In genomic region chr12:53499261-53500118, GRCh38 we compare ENCODE assay signal across 8 cellular contexts. TPM values are rescaled to one million over a fixed set of nuclear protein-coding genes. Genes with fewer than 3 reads are reported as not detected.
DNase-seq lines count a peak whose midpoint lies in the region; ATAC-seq and TF ChIP-seq lines count a peak whose summit lies in the region.

Gene MAP3K12, minus strand, starts transcription at chr12:53499458. Its CDS starts 12,067 bp downstream, at chr12:53487391.

- no peak for TF ChIP-seq POLR2A in transverse colon (IDR thresholded peaks at IDR 0.05)

- POLR2A ChIA-PET in AG04449 (lab: Yijun Ruan, JAX) = interaction anchor here (0.7 to 2.0 kb wide), 6 partner anchors 9 to 204 kb away, joined by 3 to 9 read pairs (median 6); partner anchors contain the start of genes PFDN5 and PRR13
- POLR2A ChIA-PET in activated naive CD8-positive, alpha-beta T cell treated with anti-CD3 and anti-CD28 coated beads, Interleukin-2, amount 10 ng/mL, durations not matched to agents 7 days and 5 days (lab: Charles Lee) = interaction anchor here (0.7 to 4.8 kb wide), 6 partner anchors 8 to 396 kb away, joined by 3 to 27 read pairs (median 12); partner anchors contain the start of genes NPFF, PRR13, SOAT2 and SP1

- DNase-seq in AG04449 (ENCODE audit: low read depth, low spot score) (no peak), H4 (ENCODE audit: low spot score) (peak; percentile 68), SJSA1 (ENCODE audit: low read depth in 1 of 2, low spot score in 2 of 2) (peak; percentile 56 to 71), head of caudate nucleus (peak; percentile 44 to 92 (median 80)), osteocyte (ENCODE audit: extremely low spot score, unreplicated experiment) (no peak), transverse colon (peak; percentile 68)
- peak; percentile 84 for DNase-seq in activated naive CD8-positive, alpha-beta T cell treated with anti-CD3 and anti-CD28 coated beads, Interleukin-2, amount 10 ng/mL, durations not matched to agents 7 days and 5 days

- peaks cover 3% of the 10 kb centered on the region for H3K36me3 Mint-ChIP-seq in activated naive CD8-positive, alpha-beta T cell treated with anti-CD3 and anti-CD28 coated beads, Interleukin-2, amount 10 ng/mL, durations not matched to agents 7 days and 5 days
- peaks cover under 1% of the 10 kb centered on the region for H3K36me3 Mint-ChIP-seq in osteocyte (ENCODE audit: unreplicated experiment)

- in situ Hi-C loops in transverse colon (cut with MboI; ENCODE audit: low pct_ligation_motif_present in 1 of 4, low pct_unique_long_range_greater_than_20kb in 1 of 4, low sequenced_read_pairs in 3 of 4) = loop anchor here in 1 of 4 donors (10.0 kb wide), 1 partner anchor 155 kb away; no protein-coding TSS in a partner anchor

- no peak for TF ChIP-seq EP300 in transverse colon (IDR thresholded peaks at IDR 0.05; ENCODE audit: low read depth)

- peak within 1 kb of the TSS; percentile 83 for H3K4me3 ChIP-seq in AG04449 (ENCODE audit: low read depth, low read length)
- peak within 1 kb of the TSS; percentile 66 for H3K4me3 ChIP-seq in SJSA1
- H3K4me3 ChIP-seq in transverse colon = peak within 1 kb of the TSS; percentile 39 to 67 (median 58)

- H3K4me1 ChIP-seq in SJSA1 (replicated peaks) = peaks cover 22% of the 10 kb centered on the region
- H3K4me1 ChIP-seq in transverse colon = peaks cover 13 to 50% (median 35%) of the 10 kb centered on the region in 4 donors

- peak within 1 kb of the TSS; percentile 90 for H3K27ac Mint-ChIP-seq in activated naive CD8-positive, alpha-beta T cell treated with anti-CD3 and anti-CD28 coated beads, Interleukin-2, amount 10 ng/mL, durations not matched to agents 7 days and 5 days
- peak within 1 kb of the TSS; percentile 96 for H3K27ac Mint-ChIP-seq in osteocyte (ENCODE audit: unreplicated experiment)

- H3K9me3 Mint-ChIP-seq in activated naive CD8-positive, alpha-beta T cell treated with anti-CD3 and anti-CD28 coated beads, Interleukin-2, amount 10 ng/mL, durations not matched to agents 7 days and 5 days = no peaks in the 10 kb centered on the region
- H3K9me3 Mint-ChIP-seq in osteocyte (ENCODE audit: unreplicated experiment) = no peaks in the 10 kb centered on the region

- peak within 1 kb of the TSS; percentile 84 for H3K4me3 Mint-ChIP-seq in activated naive CD8-positive, alpha-beta T cell treated with anti-CD3 and anti-CD28 coated beads, Interleukin-2, amount 10 ng/mL, durations not matched to agents 7 days and 5 days
- peak within 1 kb of the TSS; percentile 78 for H3K4me3 Mint-ChIP-seq in osteocyte (ENCODE audit: unreplicated experiment)

- H3K9me3 ChIP-seq in SJSA1 (replicated peaks) (no peaks in the 10 kb centered on the region), transverse colon (no peaks in the 10 kb centered on the region)

- peak; percentile 10 for ATAC-seq in activated naive CD8-positive, alpha-beta T cell treated with anti-CD3 and anti-CD28 coated beads, Interleukin-2, amount 10 ng/mL, durations not matched to agents 7 days and 5 days (ENCODE audit: low read depth)
- no peak for ATAC-seq in GM21825 (IDR thresholded peaks at IDR 0.05; ENCODE audit: unreplicated experiment)

- H3K27me3 Mint-ChIP-seq in activated naive CD8-positive, alpha-beta T cell treated with anti-CD3 and anti-CD28 coated beads, Interleukin-2, amount 10 ng/mL, durations not matched to agents 7 days and 5 days = no peaks in the 10 kb centered on the region
- H3K27me3 Mint-ChIP-seq in osteocyte (ENCODE audit: unreplicated experiment) = no peaks in the 10 kb centered on the region

- H3K4me1 Mint-ChIP-seq in activated naive CD8-positive, alpha-beta T cell treated with anti-CD3 and anti-CD28 coated beads, Interleukin-2, amount 10 ng/mL, durations not matched to agents 7 days and 5 days = peaks cover 21% of the 10 kb centered on the region
- peaks cover 44% of the 10 kb centered on the region for H3K4me1 Mint-ChIP-seq in osteocyte (ENCODE audit: unreplicated experiment)

- 2 to 6% methylated on average over 3 to 46 of the region's 52 CpGs for WGBS in transverse colon (ENCODE audit: low coverage in 1 of 2), 2 donors

- H3K27ac ChIP-seq in SJSA1 (peak within 1 kb of the TSS; percentile 10), transverse colon (peak within 1 kb of the TSS; percentile 90 to 99 (median 98))

- TF ChIP-seq CTCF in AG04449 (IDR thresholded peaks at IDR 0.05; ENCODE audit: insufficient read depth, low read length, missing control alignments) (peak; percentile 40), osteocyte (IDR thresholded peaks at IDR 0.05) (no peak), transverse colon (IDR thresholded peaks at IDR 0.05) (no peak)

- CTCF ChIA-PET in AG04449 (lab: Yijun Ruan, JAX) = interaction anchor here (0.7 to 5.3 kb wide), 8 partner anchors 10 to 175 kb away, joined by 3 to 22 read pairs (median 4); no protein-coding TSS in a partner anchor

- H3K27me3 ChIP-seq in SJSA1 (replicated peaks) (no peaks in the 10 kb centered on the region), transverse colon (no peaks in the 10 kb centered on the region)

- intact Hi-C loops in head of caudate nucleus (cut with DNase I) (loop anchor here (10.0 kb wide), 1 partner anchor 145 kb away; no protein-coding TSS in a partner anchor), transverse colon (cut with DNase I; ENCODE audit: low total_unique reads) (loop anchor here (2.0 to 10.0 kb wide), 2 partner anchors 49 to 155 kb away; no protein-coding TSS in a partner anchor)

- H3K36me3 ChIP-seq in SJSA1 (peaks cover 7% of the 10 kb centered on the region), transverse colon (no peaks in the 10 kb centered on the region)

RNA-seq across cellular contexts. Expression of gene MAP3K12, which starts in this region (rescaled TPM):
- total RNA-seq in H4 (2014; rRNA removed; shearing (Covaris generic)) = 9.1 and 14.3 TPM in 2 replicates
- total RNA-seq in SJSA1 (2014; rRNA removed; shearing (Covaris generic)) = 6.7 and 8.6 TPM in 2 replicates
- total RNA-seq in activated naive CD8-positive, alpha-beta T cell treated with anti-CD3 and anti-CD28 coated beads, Interleukin-2, amount 10 ng/mL, durations not matched to agents 7 days and 5 days = 10 to 100 TPM; 24.6 to 30.0 TPM
- total RNA-seq in osteocyte (47.7 and 51.8 TPM in 2 replicates), transverse colon (10 to 100 TPM in 2 of 4 donors, 1 to 10 TPM in 2; 6.8 to 20.9 (median 10.3) TPM)

Comparison
In these comparisons a context has a peak if more than half of its experiments do, and no peak if none do; other contexts are left out.
1. DNase-seq: peak in H4 (single experiment), SJSA1 (2 of 2), activated naive CD8-positive, alpha-beta T cell treated with anti-CD3 and anti-CD28 coated beads, Interleukin-2, amount 10 ng/mL, durations not matched to agents 7 days and 5 days (single experiment), head of caudate nucleus (42 of 42) and transverse colon (single experiment); none in AG04449 (single experiment) and osteocyte (single experiment).
2. Peak in every context shown above with its lines, with median percentiles within 50 percentile points of each other: H3K4me3 ChIP-seq.